ENCODE assay signal across 1 cellular context in the genomic region with DNA sequence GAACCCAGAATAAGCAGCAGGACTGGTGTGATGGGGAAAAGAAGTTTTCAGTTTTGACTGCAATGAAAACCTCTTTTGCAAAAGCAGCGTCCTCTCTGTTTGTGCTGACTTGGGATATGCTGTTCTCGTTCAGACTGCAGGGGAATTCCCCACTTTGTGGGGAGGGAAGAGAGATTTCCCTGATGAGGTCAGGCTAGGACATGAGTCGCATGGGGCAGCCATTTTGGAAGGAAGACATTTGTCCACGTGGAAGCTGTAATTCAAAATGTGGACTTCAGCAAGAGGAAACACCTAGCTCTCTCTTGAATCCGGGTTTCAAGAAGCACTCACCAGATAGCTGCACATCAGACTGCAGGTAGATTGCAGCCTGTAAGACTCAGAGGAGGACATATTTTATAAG.
TF ChIP-seq lines count a peak whose summit lies in the region.

No MANE protein-coding gene starts in this region.

TF ChIP-seq in WTC11, 78 proteins besides CTCF, POLR2A, EP300 and RAD21 (continued from another document):
- TF ChIP-seq, protein P1, sequence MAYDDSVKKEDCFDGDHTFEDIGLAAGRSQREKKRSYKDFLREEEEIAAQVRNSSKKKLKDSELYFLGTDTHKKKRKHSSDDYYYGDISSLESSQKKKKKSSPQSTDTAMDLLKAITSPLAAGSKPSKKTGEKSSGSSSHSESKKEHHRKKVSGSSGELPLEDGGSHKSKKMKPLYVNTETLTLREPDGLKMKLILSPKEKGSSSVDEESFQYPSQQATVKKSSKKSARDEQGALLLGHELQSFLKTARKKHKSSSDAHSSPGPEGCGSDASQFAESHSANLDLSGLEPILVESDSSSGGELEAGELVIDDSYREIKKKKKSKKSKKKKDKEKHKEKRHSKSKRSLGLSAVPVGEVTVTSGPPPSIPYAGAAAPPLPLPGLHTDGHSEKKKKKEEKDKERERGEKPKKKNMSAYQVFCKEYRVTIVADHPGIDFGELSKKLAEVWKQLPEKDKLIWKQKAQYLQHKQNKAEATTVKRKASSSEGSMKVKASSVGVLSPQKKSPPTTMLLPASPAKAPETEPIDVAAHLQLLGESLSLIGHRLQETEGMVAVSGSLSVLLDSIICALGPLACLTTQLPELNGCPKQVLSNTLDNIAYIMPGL (CRISPR knock-in tag; IDR thresholded peaks at IDR 0.05) = no peak
- TF ChIP-seq SMAD3 (CRISPR knock-in tag; IDR thresholded peaks at IDR 0.05; ENCODE audit: borderline replicate concordance) = no peak
- no peak for TF ChIP-seq NFATC4 (CRISPR knock-in tag; IDR thresholded peaks at IDR 0.05)
- TF ChIP-seq ETV6 (CRISPR knock-in tag; IDR thresholded peaks at IDR 0.05) = no peak
- TF ChIP-seq NFYB (CRISPR knock-in tag; conservative IDR thresholded peaks at IDR 0.05; ENCODE audit: low read depth) = no peak
- no peak for TF ChIP-seq ZNF232 (CRISPR knock-in tag; IDR thresholded peaks at IDR 0.05)
- TF ChIP-seq, protein P2, sequence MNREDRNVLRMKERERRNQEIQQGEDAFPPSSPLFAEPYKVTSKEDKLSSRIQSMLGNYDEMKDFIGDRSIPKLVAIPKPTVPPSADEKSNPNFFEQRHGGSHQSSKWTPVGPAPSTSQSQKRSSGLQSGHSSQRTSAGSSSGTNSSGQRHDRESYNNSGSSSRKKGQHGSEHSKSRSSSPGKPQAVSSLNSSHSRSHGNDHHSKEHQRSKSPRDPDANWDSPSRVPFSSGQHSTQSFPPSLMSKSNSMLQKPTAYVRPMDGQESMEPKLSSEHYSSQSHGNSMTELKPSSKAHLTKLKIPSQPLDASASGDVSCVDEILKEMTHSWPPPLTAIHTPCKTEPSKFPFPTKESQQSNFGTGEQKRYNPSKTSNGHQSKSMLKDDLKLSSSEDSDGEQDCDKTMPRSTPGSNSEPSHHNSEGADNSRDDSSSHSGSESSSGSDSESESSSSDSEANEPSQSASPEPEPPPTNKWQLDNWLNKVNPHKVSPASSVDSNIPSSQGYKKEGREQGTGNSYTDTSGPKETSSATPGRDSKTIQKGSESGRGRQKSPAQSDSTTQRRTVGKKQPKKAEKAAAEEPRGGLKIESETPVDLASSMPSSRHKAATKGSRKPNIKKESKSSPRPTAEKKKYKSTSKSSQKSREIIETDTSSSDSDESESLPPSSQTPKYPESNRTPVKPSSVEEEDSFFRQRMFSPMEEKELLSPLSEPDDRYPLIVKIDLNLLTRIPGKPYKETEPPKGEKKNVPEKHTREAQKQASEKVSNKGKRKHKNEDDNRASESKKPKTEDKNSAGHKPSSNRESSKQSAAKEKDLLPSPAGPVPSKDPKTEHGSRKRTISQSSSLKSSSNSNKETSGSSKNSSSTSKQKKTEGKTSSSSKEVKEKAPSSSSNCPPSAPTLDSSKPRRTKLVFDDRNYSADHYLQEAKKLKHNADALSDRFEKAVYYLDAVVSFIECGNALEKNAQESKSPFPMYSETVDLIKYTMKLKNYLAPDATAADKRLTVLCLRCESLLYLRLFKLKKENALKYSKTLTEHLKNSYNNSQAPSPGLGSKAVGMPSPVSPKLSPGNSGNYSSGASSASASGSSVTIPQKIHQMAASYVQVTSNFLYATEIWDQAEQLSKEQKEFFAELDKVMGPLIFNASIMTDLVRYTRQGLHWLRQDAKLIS (CRISPR knock-in tag; IDR thresholded peaks at IDR 0.05; ENCODE audit: borderline replicate concordance) = no peak
- no peak for TF ChIP-seq ZNF396 (CRISPR knock-in tag; IDR thresholded peaks at IDR 0.05; ENCODE audit: borderline replicate concordance)
- TF ChIP-seq, protein P3, sequence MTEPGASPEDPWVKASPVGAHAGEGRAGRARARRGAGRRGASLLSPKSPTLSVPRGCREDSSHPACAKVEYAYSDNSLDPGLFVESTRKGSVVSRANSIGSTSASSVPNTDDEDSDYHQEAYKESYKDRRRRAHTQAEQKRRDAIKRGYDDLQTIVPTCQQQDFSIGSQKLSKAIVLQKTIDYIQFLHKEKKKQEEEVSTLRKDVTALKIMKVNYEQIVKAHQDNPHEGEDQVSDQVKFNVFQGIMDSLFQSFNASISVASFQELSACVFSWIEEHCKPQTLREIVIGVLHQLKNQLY (CRISPR knock-in tag; IDR thresholded peaks at IDR 0.05) = no peak
- TF ChIP-seq RORB (CRISPR knock-in tag; IDR thresholded peaks at IDR 0.05) = no peak
- TF ChIP-seq ZBTB21 (CRISPR knock-in tag; IDR thresholded peaks at IDR 0.05; ENCODE audit: borderline replicate concordance) = no peak
